In the genomic region with DNA sequence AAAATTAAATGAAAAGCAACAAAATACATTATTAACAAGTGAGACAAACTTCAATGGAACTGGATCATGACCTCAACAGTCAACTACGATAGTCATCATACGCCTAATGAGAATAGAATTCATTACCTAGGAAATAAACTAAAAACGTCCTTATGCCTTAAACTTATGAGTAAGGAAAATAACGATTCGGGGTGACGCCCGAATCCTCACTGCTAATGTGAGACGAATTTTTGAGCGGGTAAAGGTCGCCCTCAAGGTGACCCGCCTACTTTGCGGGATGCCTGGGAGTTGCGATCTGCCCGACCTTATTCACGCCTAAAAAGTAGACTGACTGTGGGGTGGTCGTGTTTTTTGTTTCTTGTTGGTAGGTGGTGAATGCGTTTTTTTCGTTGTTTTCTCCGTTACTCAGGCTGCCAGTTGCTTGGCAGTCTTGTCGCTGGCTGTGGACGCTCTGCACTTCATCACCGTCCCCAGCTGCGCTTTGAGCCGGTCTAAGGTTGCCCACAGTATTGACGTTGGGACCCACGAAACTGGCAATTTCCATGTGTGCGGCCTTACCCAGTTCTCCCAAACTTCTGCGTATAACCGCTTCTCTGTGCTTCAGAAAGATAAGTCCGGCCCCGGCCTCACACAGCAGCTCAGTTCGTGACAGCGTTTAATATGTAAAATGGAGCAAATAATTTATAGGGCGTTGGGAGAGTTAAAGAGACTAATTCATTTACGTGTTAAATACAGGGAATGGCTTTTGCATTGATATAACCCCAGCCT, we compare ENCODE assay signal across 1 cellular context.
A peak's percentile ranks its signal among the peaks of the same experiment; 100 is the strongest.
TF ChIP-seq lines count a peak whose summit lies in the region.

No MANE protein-coding gene starts in this region.

TF ChIP-seq in K562, 482 proteins besides CTCF, POLR2A, EP300 and RAD21 (continued from another document and continues in another):
- TF ChIP-seq, protein P1, sequence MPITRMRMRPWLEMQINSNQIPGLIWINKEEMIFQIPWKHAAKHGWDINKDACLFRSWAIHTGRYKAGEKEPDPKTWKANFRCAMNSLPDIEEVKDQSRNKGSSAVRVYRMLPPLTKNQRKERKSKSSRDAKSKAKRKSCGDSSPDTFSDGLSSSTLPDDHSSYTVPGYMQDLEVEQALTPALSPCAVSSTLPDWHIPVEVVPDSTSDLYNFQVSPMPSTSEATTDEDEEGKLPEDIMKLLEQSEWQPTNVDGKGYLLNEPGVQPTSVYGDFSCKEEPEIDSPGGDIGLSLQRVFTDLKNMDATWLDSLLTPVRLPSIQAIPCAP (CRISPR knock-in tag; IDR thresholded peaks at IDR 0.05; ENCODE audit: borderline replicate concordance): peak; percentile 87; the same call in 1 of the 2 replicates
- TF ChIP-seq CC2D1A (IDR thresholded peaks at IDR 0.05) (no peak), KLF1 (tag; IDR thresholded peaks at IDR 0.05) (peak; percentile 25; the same call in 1 of the 2 replicates), C11orf30 (IDR thresholded peaks at IDR 0.05; ENCODE audit: low read depth) (no peak), SRSF1 (IDR thresholded peaks at IDR 0.05; ENCODE audit: low read depth, low read length) (no peak), TARDBP (IDR thresholded peaks at IDR 0.05) (peak; percentile 88), FIP1L1 (IDR thresholded peaks at IDR 0.05; ENCODE audit: low read depth, low read length, poor library complexity, severe bottlenecking) (peak; percentile 58), ELF2 (CRISPR knock-in tag; IDR thresholded peaks at IDR 0.05) (peak; percentile 78), CREBBP (IDR thresholded peaks at IDR 0.05; ENCODE audit: low read depth, low read length) (peak; percentile 65), MEF2A (IDR thresholded peaks at IDR 0.05; ENCODE audit: control insufficient read depth, low read depth, low read length) (peak; percentile 83), TBL1XR1 (IDR thresholded peaks at IDR 0.05; ENCODE audit: low read length in 2 of 2) (peak in 1 of 2 experiments; percentile 74), ZFPM2 (CRISPR knock-in tag; IDR thresholded peaks at IDR 0.05) (0 out of 2 replicates have a peak, but pooled peaks have one; percentile 85), NCOR1 (IDR thresholded peaks at IDR 0.05) (peak; percentile 95), NFIC (IDR thresholded peaks at IDR 0.05) (peak; percentile 85), RBM15 (IDR thresholded peaks at IDR 0.05; ENCODE audit: insufficient read depth, low read length) (no peak), ZNF436 (CRISPR knock-in tag; IDR thresholded peaks at IDR 0.05) (peak; percentile 91), BCOR (IDR thresholded peaks at IDR 0.05) (peak; percentile 83), ZNF121 (CRISPR knock-in tag; conservative IDR thresholded peaks at IDR 0.05) (no peak; the same call in 1 of the 2 replicates), ZNF830 (CRISPR knock-in tag; IDR thresholded peaks at IDR 0.05) (peak; percentile 95), NFXL1 (CRISPR knock-in tag; IDR thresholded peaks at IDR 0.05) (peak; percentile 84; the same call in 1 of the 2 replicates), NONO (IDR thresholded peaks at IDR 0.05; ENCODE audit: low read depth in 2 of 2, low read length in 1 of 2) (peak; percentile 95 to 97), IRF2 (CRISPR knock-in tag; IDR thresholded peaks at IDR 0.05) (no peak), RBM22 (IDR thresholded peaks at IDR 0.05; ENCODE audit: low read depth, low read length, poor library complexity, severe bottlenecking) (peak; percentile 79), ILK (tag; IDR thresholded peaks at IDR 0.05; ENCODE audit: borderline replicate concordance, low read depth) (no peak), CBX3 (IDR thresholded peaks at IDR 0.05; ENCODE audit: borderline replicate concordance in 1 of 2, low read length in 2 of 2) (peak in 1 of 2 experiments; percentile 73; a peak in 2 of 3 replicates), MTA3 (IDR thresholded peaks at IDR 0.05; ENCODE audit: borderline replicate concordance) (peak; percentile 98), FOXK2 (conservative IDR thresholded peaks at IDR 0.05 in 1 of 2, IDR thresholded peaks at IDR 0.05 in 1 of 2; ENCODE audit: low read depth in 2 of 2) (peak; percentile 59 to 74; a peak in 3 of 4 replicates), ZBED1 (IDR thresholded peaks at IDR 0.05) (peak; percentile 100), ZBTB1 (CRISPR knock-in tag; IDR thresholded peaks at IDR 0.05; ENCODE audit: borderline replicate concordance, low read depth) (peak; percentile 86), HOXB6 (CRISPR knock-in tag; IDR thresholded peaks at IDR 0.05; ENCODE audit: borderline replicate concordance) (peak; percentile 86), RFX7 (CRISPR knock-in tag; IDR thresholded peaks at IDR 0.05) (peak; percentile 92), ZC3H8 (IDR thresholded peaks at IDR 0.05) (peak; percentile 99), ZNF311 (CRISPR knock-in tag; IDR thresholded peaks at IDR 0.05) (no peak), CHD1 (IDR thresholded peaks at IDR 0.05; ENCODE audit: low read length) (no peak), WHSC1 (IDR thresholded peaks at IDR 0.05; ENCODE audit: low read length) (no peak), POLR2AphosphoS2 (IDR thresholded peaks at IDR 0.05; ENCODE audit: low read length) (peak; percentile 100), ZNF184 (CRISPR knock-in tag; IDR thresholded peaks at IDR 0.05) (no peak), PHB2 (IDR thresholded peaks at IDR 0.05; ENCODE audit: low read depth) (0 out of 2 replicates have a peak, but pooled peaks have one; percentile 27), ZNF431 (CRISPR knock-in tag; IDR thresholded peaks at IDR 0.05) (peak; percentile 83; the same call in 1 of the 2 replicates)
- TF ChIP-seq, protein P2, sequence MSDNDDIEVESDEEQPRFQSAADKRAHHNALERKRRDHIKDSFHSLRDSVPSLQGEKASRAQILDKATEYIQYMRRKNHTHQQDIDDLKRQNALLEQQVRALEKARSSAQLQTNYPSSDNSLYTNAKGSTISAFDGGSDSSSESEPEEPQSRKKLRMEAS (CRISPR knock-in tag; IDR thresholded peaks at IDR 0.05): peak; percentile 84
- TF ChIP-seq, protein P3, sequence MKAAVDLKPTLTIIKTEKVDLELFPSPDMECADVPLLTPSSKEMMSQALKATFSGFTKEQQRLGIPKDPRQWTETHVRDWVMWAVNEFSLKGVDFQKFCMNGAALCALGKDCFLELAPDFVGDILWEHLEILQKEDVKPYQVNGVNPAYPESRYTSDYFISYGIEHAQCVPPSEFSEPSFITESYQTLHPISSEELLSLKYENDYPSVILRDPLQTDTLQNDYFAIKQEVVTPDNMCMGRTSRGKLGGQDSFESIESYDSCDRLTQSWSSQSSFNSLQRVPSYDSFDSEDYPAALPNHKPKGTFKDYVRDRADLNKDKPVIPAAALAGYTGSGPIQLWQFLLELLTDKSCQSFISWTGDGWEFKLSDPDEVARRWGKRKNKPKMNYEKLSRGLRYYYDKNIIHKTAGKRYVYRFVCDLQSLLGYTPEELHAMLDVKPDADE (conservative IDR thresholded peaks at IDR 0.05; ENCODE audit: control insufficient read depth, low read depth, low read length): peak; percentile 97; the same call in 1 of the 2 replicates
- TF ChIP-seq, protein P4, sequence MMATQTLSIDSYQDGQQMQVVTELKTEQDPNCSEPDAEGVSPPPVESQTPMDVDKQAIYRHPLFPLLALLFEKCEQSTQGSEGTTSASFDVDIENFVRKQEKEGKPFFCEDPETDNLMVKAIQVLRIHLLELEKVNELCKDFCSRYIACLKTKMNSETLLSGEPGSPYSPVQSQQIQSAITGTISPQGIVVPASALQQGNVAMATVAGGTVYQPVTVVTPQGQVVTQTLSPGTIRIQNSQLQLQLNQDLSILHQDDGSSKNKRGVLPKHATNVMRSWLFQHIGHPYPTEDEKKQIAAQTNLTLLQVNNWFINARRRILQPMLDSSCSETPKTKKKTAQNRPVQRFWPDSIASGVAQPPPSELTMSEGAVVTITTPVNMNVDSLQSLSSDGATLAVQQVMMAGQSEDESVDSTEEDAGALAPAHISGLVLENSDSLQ (IDR thresholded peaks at IDR 0.05): no peak; the same call in 1 of the 2 replicates
- TF ChIP-seq, protein P5, sequence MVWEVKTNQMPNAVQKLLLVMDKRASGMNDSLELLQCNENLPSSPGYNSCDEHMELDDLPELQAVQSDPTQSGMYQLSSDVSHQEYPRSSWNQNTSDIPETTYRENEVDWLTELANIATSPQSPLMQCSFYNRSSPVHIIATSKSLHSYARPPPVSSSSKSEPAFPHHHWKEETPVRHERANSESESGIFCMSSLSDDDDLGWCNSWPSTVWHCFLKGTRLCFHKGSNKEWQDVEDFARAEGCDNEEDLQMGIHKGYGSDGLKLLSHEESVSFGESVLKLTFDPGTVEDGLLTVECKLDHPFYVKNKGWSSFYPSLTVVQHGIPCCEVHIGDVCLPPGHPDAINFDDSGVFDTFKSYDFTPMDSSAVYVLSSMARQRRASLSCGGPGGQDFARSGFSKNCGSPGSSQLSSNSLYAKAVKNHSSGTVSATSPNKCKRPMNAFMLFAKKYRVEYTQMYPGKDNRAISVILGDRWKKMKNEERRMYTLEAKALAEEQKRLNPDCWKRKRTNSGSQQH (CRISPR knock-in tag; IDR thresholded peaks at IDR 0.05): peak; percentile 100
- TF ChIP-seq, protein P6, sequence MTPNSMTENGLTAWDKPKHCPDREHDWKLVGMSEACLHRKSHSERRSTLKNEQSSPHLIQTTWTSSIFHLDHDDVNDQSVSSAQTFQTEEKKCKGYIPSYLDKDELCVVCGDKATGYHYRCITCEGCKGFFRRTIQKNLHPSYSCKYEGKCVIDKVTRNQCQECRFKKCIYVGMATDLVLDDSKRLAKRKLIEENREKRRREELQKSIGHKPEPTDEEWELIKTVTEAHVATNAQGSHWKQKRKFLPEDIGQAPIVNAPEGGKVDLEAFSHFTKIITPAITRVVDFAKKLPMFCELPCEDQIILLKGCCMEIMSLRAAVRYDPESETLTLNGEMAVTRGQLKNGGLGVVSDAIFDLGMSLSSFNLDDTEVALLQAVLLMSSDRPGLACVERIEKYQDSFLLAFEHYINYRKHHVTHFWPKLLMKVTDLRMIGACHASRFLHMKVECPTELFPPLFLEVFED (CRISPR knock-in tag; conservative IDR thresholded peaks at IDR 0.05): peak; percentile 100
- TF ChIP-seq, protein P7, sequence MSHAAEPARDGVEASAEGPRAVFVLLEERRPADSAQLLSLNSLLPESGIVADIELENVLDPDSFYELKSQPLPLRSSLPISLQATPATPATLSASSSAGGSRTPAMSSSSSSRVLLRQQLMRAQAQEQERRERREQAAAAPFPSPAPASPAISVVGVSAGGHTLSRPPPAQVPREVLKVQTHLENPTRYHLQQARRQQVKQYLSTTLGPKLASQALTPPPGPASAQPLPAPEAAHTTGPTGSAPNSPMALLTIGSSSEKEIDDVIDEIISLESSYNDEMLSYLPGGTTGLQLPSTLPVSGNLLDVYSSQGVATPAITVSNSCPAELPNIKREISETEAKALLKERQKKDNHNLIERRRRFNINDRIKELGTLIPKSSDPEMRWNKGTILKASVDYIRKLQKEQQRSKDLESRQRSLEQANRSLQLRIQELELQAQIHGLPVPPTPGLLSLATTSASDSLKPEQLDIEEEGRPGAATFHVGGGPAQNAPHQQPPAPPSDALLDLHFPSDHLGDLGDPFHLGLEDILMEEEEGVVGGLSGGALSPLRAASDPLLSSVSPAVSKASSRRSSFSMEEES (CRISPR knock-in tag; IDR thresholded peaks at IDR 0.05): no peak
- TF ChIP-seq, protein P8, sequence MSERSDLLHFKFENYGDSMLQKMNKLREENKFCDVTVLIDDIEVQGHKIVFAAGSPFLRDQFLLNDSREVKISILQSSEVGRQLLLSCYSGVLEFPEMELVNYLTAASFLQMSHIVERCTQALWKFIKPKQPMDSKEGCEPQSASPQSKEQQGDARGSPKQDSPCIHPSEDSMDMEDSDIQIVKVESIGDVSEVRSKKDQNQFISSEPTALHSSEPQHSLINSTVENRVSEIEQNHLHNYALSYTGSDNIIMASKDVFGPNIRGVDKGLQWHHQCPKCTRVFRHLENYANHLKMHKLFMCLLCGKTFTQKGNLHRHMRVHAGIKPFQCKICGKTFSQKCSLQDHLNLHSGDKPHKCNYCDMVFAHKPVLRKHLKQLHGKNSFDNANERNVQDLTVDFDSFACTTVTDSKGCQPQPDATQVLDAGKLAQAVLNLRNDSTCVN (CRISPR knock-in tag; IDR thresholded peaks at IDR 0.05): peak; percentile 98
- TF ChIP-seq, protein P9, sequence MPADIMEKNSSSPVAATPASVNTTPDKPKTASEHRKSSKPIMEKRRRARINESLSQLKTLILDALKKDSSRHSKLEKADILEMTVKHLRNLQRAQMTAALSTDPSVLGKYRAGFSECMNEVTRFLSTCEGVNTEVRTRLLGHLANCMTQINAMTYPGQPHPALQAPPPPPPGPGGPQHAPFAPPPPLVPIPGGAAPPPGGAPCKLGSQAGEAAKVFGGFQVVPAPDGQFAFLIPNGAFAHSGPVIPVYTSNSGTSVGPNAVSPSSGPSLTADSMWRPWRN (IDR thresholded peaks at IDR 0.05; ENCODE audit: low read depth): no peak
- TF ChIP-seq, protein P10, sequence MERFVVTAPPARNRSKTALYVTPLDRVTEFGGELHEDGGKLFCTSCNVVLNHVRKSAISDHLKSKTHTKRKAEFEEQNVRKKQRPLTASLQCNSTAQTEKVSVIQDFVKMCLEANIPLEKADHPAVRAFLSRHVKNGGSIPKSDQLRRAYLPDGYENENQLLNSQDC (CRISPR knock-in tag; IDR thresholded peaks at IDR 0.05): peak; percentile 99
- TF ChIP-seq, protein P11, sequence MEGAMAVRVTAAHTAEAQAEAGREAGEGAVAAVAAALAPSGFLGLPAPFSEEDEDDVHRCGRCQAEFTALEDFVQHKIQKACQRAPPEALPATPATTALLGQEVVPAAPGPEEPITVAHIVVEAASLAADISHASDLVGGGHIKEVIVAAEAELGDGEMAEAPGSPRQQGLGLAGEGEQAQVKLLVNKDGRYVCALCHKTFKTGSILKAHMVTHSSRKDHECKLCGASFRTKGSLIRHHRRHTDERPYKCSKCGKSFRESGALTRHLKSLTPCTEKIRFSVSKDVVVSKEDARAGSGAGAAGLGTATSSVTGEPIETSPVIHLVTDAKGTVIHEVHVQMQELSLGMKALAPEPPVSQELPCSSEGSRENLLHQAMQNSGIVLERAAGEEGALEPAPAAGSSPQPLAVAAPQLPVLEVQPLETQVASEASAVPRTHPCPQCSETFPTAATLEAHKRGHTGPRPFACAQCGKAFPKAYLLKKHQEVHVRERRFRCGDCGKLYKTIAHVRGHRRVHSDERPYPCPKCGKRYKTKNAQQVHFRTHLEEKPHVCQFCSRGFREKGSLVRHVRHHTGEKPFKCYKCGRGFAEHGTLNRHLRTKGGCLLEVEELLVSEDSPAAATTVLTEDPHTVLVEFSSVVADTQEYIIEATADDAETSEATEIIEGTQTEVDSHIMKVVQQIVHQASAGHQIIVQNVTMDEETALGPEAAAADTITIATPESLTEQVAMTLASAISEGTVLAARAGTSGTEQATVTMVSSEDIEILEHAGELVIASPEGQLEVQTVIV (CRISPR knock-in tag; IDR thresholded peaks at IDR 0.05; ENCODE audit: borderline replicate concordance): peak; percentile 62; the same call in 1 of the 2 replicates
- TF ChIP-seq, protein P12, sequence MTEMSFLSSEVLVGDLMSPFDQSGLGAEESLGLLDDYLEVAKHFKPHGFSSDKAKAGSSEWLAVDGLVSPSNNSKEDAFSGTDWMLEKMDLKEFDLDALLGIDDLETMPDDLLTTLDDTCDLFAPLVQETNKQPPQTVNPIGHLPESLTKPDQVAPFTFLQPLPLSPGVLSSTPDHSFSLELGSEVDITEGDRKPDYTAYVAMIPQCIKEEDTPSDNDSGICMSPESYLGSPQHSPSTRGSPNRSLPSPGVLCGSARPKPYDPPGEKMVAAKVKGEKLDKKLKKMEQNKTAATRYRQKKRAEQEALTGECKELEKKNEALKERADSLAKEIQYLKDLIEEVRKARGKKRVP (CRISPR knock-in tag; IDR thresholded peaks at IDR 0.05): peak; percentile 82
